15 cellular contexts compared by ENCODE assay signal in genomic region chr10:76946268-76946667, GRCh38.
DNase-seq lines count a peak whose midpoint lies in the region; ATAC-seq and TF ChIP-seq lines count a peak whose summit lies in the region.
"Had no signal": no experiment of that assay in that cellular context is flagged by ENCODE, and none has a peak within 500 bp of the region (broad histone marks: within the 10 kb centered on the region; RNA-seq: fewer than 3 reads in every experiment).

No MANE protein-coding gene starts in this region.

- TF ChIP-seq CTCF in AG09309 (IDR thresholded peaks at IDR 0.05; ENCODE audit: control insufficient read depth, insufficient read depth, low read depth, low read length, missing control alignments): no peak

- intact Hi-C loops in left ventricle myocardium superior (cut with micrococcal nuclease): no loop called here

- DNase-seq in AG09309 (ENCODE audit: low read depth) (peak; percentile 50), LHCN-M2 (ENCODE audit: low read depth) (peak; percentile 46), astrocyte of the hippocampus (ENCODE audit: low read depth, low spot score) (peak; percentile 15), left ventricle myocardium superior (no peak), NCI-H1436 (lab: John Stamatoyannopoulos, UW) (no peak)
- DNase-seq in activated effector memory CD4-positive, alpha-beta T cell treated with anti-CD3 and anti-CD28 coated beads, Interleukin-2, amount 50 U/mL, for 16 hours: no peak
- DNase-seq: activated CD4-positive, alpha-beta T cell treated with anti-CD3 and anti-CD28 coated beads for 4 hours; cortex of kidney; lower lobe of right lung; natural killer cell; NCI-H1930; NCI-H69; stimulated activated CD4-positive, alpha-beta T cell treated with anti-CD3 and anti-CD28 coated beads, Interleukin-2, amount 100 ng/mL, for 24 hours had no signal

- no peak overlapping the region for H3K4me3 ChIP-seq in AG09309 (ENCODE audit: control insufficient read depth, low read depth, low read length)
- H3K4me3 ChIP-seq: lower lobe of right lung had no signal

- ATAC-seq in left ventricle myocardium superior (peak; percentile 97), HG03135 (IDR thresholded peaks at IDR 0.05; ENCODE audit: unreplicated experiment) (no peak), HG02763 (IDR thresholded peaks at IDR 0.05; ENCODE audit: unreplicated experiment) (no peak)
- ATAC-seq: lower lobe of right lung, natural killer cell had no signal

Comparison
In these comparisons a context has a peak if more than half of its experiments do, and no peak if none do; other contexts are left out.
1. DNase-seq: peak in AG09309 (single experiment), LHCN-M2 (single experiment) and astrocyte of the hippocampus (single experiment); none in left ventricle myocardium superior (single experiment), NCI-H1436 (single experiment) and activated effector memory CD4-positive, alpha-beta T cell treated with anti-CD3 and anti-CD28 coated beads, Interleukin-2, amount 50 U/mL, for 16 hours (single experiment).